ENCODE assay signal across 6 cellular contexts in the genomic region with DNA sequence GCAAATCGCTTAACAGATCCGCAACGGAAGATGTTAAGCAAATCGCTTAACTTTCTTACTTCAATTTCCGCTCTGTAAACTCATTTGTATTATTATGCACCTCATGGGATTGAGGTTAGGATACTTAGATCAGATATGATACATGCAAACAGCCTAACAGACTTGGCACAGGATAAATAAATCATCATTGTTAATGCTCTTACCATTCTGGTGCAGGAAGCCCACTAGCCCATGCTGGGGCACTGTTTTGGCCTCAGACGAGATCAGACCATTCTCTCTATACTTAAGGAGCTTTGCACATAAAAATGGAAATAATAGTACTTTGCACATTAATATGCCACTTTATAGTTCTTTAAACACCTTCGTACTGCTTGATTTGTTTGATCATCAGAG. TPM values are rescaled to one million over a fixed set of nuclear protein-coding genes. Genes with fewer than 3 reads are reported as not detected.
DNase-seq lines count a peak whose midpoint lies in the region; ATAC-seq, FAIRE-seq and TF ChIP-seq lines count a peak whose summit lies in the region.

No MANE protein-coding gene starts in this region.

- H3K27ac ChIP-seq in right atrium auricular region (peak overlapping the region in 1 of 2 donors; percentile 97), skeletal muscle tissue (ENCODE audit: low read depth, low read length) (no peak overlapping the region)

- H3K27me3 Mint-ChIP-seq in dendritic cell treated with granulocyte-macrophage colony-stimulating factor and Interleukin-4, amounts not matched to agents 40 ng/mL and 50 ng/mL, for 4 days: no peaks in the 10 kb centered on the region

- peak overlapping the region; percentile 51 to 70 for H3K4me3 ChIP-seq in right atrium auricular region
- peak overlapping the region; percentile 89 to 100 (median 97) for H3K4me3 ChIP-seq in skeletal muscle tissue (ENCODE audit: low read length in 3 of 3)

- H3K36me3 ChIP-seq in right atrium auricular region (peaks cover 22% of the 10 kb centered on the region), skeletal muscle tissue (ENCODE audit: control insufficient read depth in 3 of 3, insufficient read depth in 3 of 3, low read length in 3 of 3) (peaks cover 9 to 28% (median 16%) of the 10 kb centered on the region in 3 donors)

- H3K9ac ChIP-seq in skeletal muscle tissue (ENCODE audit: low read depth in 1 of 3, low read length in 3 of 3): peak overlapping the region; percentile 72 to 99 (median 79)

- H3K4me3 Mint-ChIP-seq in dendritic cell treated with granulocyte-macrophage colony-stimulating factor and Interleukin-4, amounts not matched to agents 40 ng/mL and 50 ng/mL, for 4 days: peak overlapping the region; percentile 95

- ATAC-seq in HG03108 (IDR thresholded peaks at IDR 0.05; ENCODE audit: unreplicated experiment): no peak

- DNase-seq in right atrium auricular region (ENCODE audit: low spot score) (no peak), cardiac septum (ENCODE audit: low spot score) (no peak), HTR-8/SVneo (ENCODE audit: insufficient read length, low spot score) (no peak)

- H3K9me3 ChIP-seq in right atrium auricular region (no peaks in the 10 kb centered on the region), skeletal muscle tissue (ENCODE audit: control insufficient read depth in 3 of 3, low read length in 3 of 3) (no peaks in the 10 kb centered on the region)

- H3K9me3 Mint-ChIP-seq in dendritic cell treated with granulocyte-macrophage colony-stimulating factor and Interleukin-4, amounts not matched to agents 40 ng/mL and 50 ng/mL, for 4 days: no peaks in the 10 kb centered on the region

- H3K4me1 Mint-ChIP-seq in dendritic cell treated with granulocyte-macrophage colony-stimulating factor and Interleukin-4, amounts not matched to agents 40 ng/mL and 50 ng/mL, for 4 days (ENCODE audit: low read depth): peaks cover 15% of the 10 kb centered on the region

- intact Hi-C loops in cardiac septum (cut with DNase I): no loop called here
- intact Hi-C loops in dendritic cell treated with granulocyte-macrophage colony-stimulating factor and Interleukin-4, amounts not matched to agents 40 ng/mL and 50 ng/mL, for 4 days (cut with micrococcal nuclease): loop anchor here (2.0 to 5.0 kb wide), 2 partner anchors 24 to 168 kb away; a partner anchor contains a TSS

- FAIRE-seq in HTR-8/SVneo (lab: Jason Lieb, UNC): no peak

- peaks cover 0 to 23% of the 10 kb centered on the region in 2 donors for H3K4me1 ChIP-seq in right atrium auricular region
- peaks cover 17 to 34% (median 20%) of the 10 kb centered on the region in 3 donors for H3K4me1 ChIP-seq in skeletal muscle tissue (ENCODE audit: control insufficient read depth in 3 of 3, insufficient read depth in 3 of 3, low read length in 3 of 3)

- peaks cover 50% of the 10 kb centered on the region for H3K36me3 Mint-ChIP-seq in dendritic cell treated with granulocyte-macrophage colony-stimulating factor and Interleukin-4, amounts not matched to agents 40 ng/mL and 50 ng/mL, for 4 days (ENCODE audit: low read depth)

- H3K27me3 ChIP-seq in right atrium auricular region (no peaks in the 10 kb centered on the region), skeletal muscle tissue (ENCODE audit: control insufficient read depth in 3 of 3, insufficient read depth in 3 of 3, low read length in 3 of 3) (no peaks in the 10 kb centered on the region)

- TF ChIP-seq CTCF in right atrium auricular region (IDR thresholded peaks at IDR 0.05): no peak

- H3K27ac Mint-ChIP-seq in dendritic cell treated with granulocyte-macrophage colony-stimulating factor and Interleukin-4, amounts not matched to agents 40 ng/mL and 50 ng/mL, for 4 days: peak overlapping the region; percentile 99

RNA-seq across cellular contexts. Expression of a gene that starts 0.4 kb away (rescaled TPM):
- 10 to 100 TPM; 11.6 to 53.5 TPM for total RNA-seq in right atrium auricular region
- 12.0 TPM for total RNA-seq in cardiac septum
- total RNA-seq in skeletal muscle tissue: 23.0 TPM

RNA-seq across cellular contexts. Expression of a gene that starts 1.3 kb away (rescaled TPM):
- 100 to 1,000 TPM in 1 of 2 donors, 10 to 100 TPM in 1; 87.7 to 104 TPM for total RNA-seq in right atrium auricular region
- total RNA-seq in cardiac septum: 174 TPM
- 141 TPM for total RNA-seq in skeletal muscle tissue

RNA-seq across cellular contexts. Expression of a gene that starts 23.9 kb away (rescaled TPM):
- total RNA-seq in right atrium auricular region (1 to 10 TPM; 1.7 to 3.6 TPM), cardiac septum (4.1 TPM), skeletal muscle tissue (2.6 TPM)

RNA-seq across cellular contexts. Expression of a gene that starts 40.0 kb away (rescaled TPM):
- total RNA-seq in right atrium auricular region (1,000 to 10,000 TPM; 4,693 to 5,476 TPM), cardiac septum (4,827 TPM), skeletal muscle tissue (5,507 TPM)

RNA-seq across cellular contexts. Expression of a gene that starts 42.5 kb away (rescaled TPM):
- total RNA-seq in right atrium auricular region (10 to 100 TPM; 14.5 to 16.9 TPM), cardiac septum (17.2 TPM), skeletal muscle tissue (4.2 TPM)
